In the genomic region with DNA sequence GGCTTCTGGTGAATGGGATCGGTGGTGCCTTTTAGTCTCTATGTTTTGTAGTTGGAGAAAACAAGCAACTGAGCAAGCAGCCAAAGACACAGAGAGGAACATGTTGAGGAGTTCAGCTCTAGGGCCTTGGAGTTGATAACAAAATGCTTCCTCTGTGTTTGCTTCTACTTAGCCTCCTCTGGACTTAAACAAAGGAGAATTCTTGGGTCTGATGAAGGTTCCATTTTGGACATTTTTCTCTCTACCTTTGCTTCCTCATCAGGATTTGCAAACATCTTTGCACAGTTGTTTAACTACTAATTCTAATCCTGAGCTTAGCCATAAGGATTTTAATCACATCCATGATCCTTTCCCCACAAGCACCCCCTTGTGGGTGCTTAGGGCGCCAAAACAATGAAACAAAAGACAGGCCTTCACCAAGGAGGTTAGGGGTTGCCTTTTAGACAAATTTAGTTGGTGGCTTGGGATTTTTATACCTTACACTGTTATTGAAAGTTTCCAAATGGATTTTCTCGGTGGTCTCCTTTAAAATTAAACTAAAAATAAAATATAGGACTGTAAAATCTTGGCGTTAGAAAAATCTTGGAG, we compare ENCODE assay signal across 15 cellular contexts.
DNase-seq lines count a peak whose midpoint lies in the region; ATAC-seq and TF ChIP-seq lines count a peak whose summit lies in the region.
"Had no signal": no experiment of that assay in that cellular context is flagged by ENCODE, and none has a peak within 500 bp of the region (broad histone marks: within the 10 kb centered on the region; RNA-seq: fewer than 3 reads in every experiment).

No MANE protein-coding gene starts in this region.

- no peak for ATAC-seq in stimulated activated memory B cell treated with anti-CD40 and anti-IgM and Interleukin-4, amounts not matched to agents 10 μg/mL and 1 μg/mL and 100 μg/mL, for 72 hours
- ATAC-seq: left lobe of liver had no signal

- peak; percentile 65 for DNase-seq in D341Med (ENCODE audit: low spot score)
- DNase-seq in HuH-7.5 (ENCODE audit: low spot score): peak; percentile 41
- DNase-seq in astrocyte of the cerebellum (ENCODE audit: low read depth): no peak
- DNase-seq in nephron progenitor cell: no peak
- no peak for DNase-seq in mesothelial cell of epicardium (ENCODE audit: low spot score in 2 of 2, unreplicated experiment in 2 of 2)
- no peak for DNase-seq in SHP77 (lab: John Stamatoyannopoulos, UW)
- DNase-seq: activated CD4-positive, alpha-beta T cell treated with anti-CD3 and anti-CD28 coated beads for 4 hours; activated effector memory CD4-positive, alpha-beta T cell treated with Interleukin-2 at 50 U/mL for 16 hours; foreskin melanocyte; NCI-H2171 had no signal

- TF ChIP-seq CTCF in astrocyte of the cerebellum (IDR thresholded peaks at IDR 0.05; ENCODE audit: low read depth, low read length, missing control alignments) (peak; percentile 59), nephron progenitor cell (IDR thresholded peaks at IDR 0.05) (peak; percentile 22), mesothelial cell of epicardium (IDR thresholded peaks at IDR 0.05; ENCODE audit: unreplicated experiment) (no peak)

- in situ Hi-C loops in astrocyte of the cerebellum (cut with HindIII; ENCODE audit: low sequenced_read_pairs): no loop called here

- peaks cover 6% of the 10 kb centered on the region for H3K27me3 Mint-ChIP-seq in nephron progenitor cell (ENCODE audit: low read depth, poor library complexity)
- peaks cover 9% of the 10 kb centered on the region for H3K27me3 Mint-ChIP-seq in stimulated activated memory B cell treated with anti-CD40 and anti-IgM and Interleukin-4, amounts not matched to agents 10 μg/mL and 1 μg/mL and 100 μg/mL, for 72 hours
- peaks cover 24% of the 10 kb centered on the region for H3K27me3 Mint-ChIP-seq in mesothelial cell of epicardium (ENCODE audit: low read depth)
- H3K27me3 Mint-ChIP-seq: central memory CD8-positive, alpha-beta T cell; stimulated activated naive CD8-positive, alpha-beta T cell treated with anti-CD3 and anti-CD28 coated beads, Interleukin-15, Interleukin-2, amounts not matched to agents 100 ng/mL and 50 ng/mL, for 24 hours had no signal

- H3K4me1 Mint-ChIP-seq in nephron progenitor cell: peaks cover 47% of the 10 kb centered on the region
- H3K4me1 Mint-ChIP-seq in stimulated activated memory B cell treated with anti-CD40 and anti-IgM and Interleukin-4, amounts not matched to agents 10 μg/mL and 1 μg/mL and 100 μg/mL, for 72 hours: no peaks in the 10 kb centered on the region
- H3K4me1 Mint-ChIP-seq in mesothelial cell of epicardium: peaks cover 12% of the 10 kb centered on the region
- H3K4me1 Mint-ChIP-seq: central memory CD8-positive, alpha-beta T cell had no signal

- H3K36me3 Mint-ChIP-seq in nephron progenitor cell (ENCODE audit: low read depth) (peaks cover 1% of the 10 kb centered on the region), mesothelial cell of epicardium (no peaks in the 10 kb centered on the region)
- no peaks in the 10 kb centered on the region for H3K36me3 Mint-ChIP-seq in stimulated activated memory B cell treated with anti-CD40 and anti-IgM and Interleukin-4, amounts not matched to agents 10 μg/mL and 1 μg/mL and 100 μg/mL, for 72 hours

- H3K27ac Mint-ChIP-seq in nephron progenitor cell (no peak overlapping the region), mesothelial cell of epicardium (no peak overlapping the region)
- no peak overlapping the region for H3K27ac Mint-ChIP-seq in stimulated activated memory B cell treated with anti-CD40 and anti-IgM and Interleukin-4, amounts not matched to agents 10 μg/mL and 1 μg/mL and 100 μg/mL, for 72 hours
- H3K27ac Mint-ChIP-seq: stimulated activated naive CD8-positive, alpha-beta T cell treated with anti-CD3 and anti-CD28 coated beads, Interleukin-15, Interleukin-2, amounts not matched to agents 100 ng/mL and 50 ng/mL, for 24 hours had no signal

- no peak overlapping the region for H3K4me3 ChIP-seq in astrocyte of the cerebellum (ENCODE audit: low read depth, low read length)
- H3K4me3 ChIP-seq: SJSA1 had no signal

- H3K9me3 Mint-ChIP-seq in nephron progenitor cell (peaks cover 4% of the 10 kb centered on the region), mesothelial cell of epicardium (no peaks in the 10 kb centered on the region)
- H3K9me3 Mint-ChIP-seq in stimulated activated memory B cell treated with anti-CD40 and anti-IgM and Interleukin-4, amounts not matched to agents 10 μg/mL and 1 μg/mL and 100 μg/mL, for 72 hours: peaks cover 4% of the 10 kb centered on the region
- H3K9me3 Mint-ChIP-seq: central memory CD8-positive, alpha-beta T cell had no signal

- H3K4me3 Mint-ChIP-seq in nephron progenitor cell (no peak overlapping the region), mesothelial cell of epicardium (no peak overlapping the region)
- H3K4me3 Mint-ChIP-seq in stimulated activated memory B cell treated with anti-CD40 and anti-IgM and Interleukin-4, amounts not matched to agents 10 μg/mL and 1 μg/mL and 100 μg/mL, for 72 hours: no peak overlapping the region
- H3K4me3 Mint-ChIP-seq: central memory CD8-positive, alpha-beta T cell; stimulated activated naive CD8-positive, alpha-beta T cell treated with anti-CD3 and anti-CD28 coated beads, Interleukin-15, Interleukin-2, amounts not matched to agents 100 ng/mL and 50 ng/mL, for 24 hours had no signal

Comparison
In these comparisons a context has a peak if more than half of its experiments do, and no peak if none do; other contexts are left out.
1. DNase-seq: peak in D341Med (single experiment) and HuH-7.5 (single experiment); none in astrocyte of the cerebellum (single experiment), nephron progenitor cell (single experiment), mesothelial cell of epicardium (0 of 2) and SHP77 (0 of 2).